1 cellular context compared by ENCODE assay signal in genomic region chr12:56189336-56189917, GRCh38.
TF ChIP-seq lines count a peak whose summit lies in the region.

Gene SMARCC2, minus strand, starts transcription at chr12:56189483. Its CDS starts 22 bp downstream, at chr12:56189461.

TF ChIP-seq in HepG2, 621 proteins besides CTCF, POLR2A, EP300 and RAD21 (continued from another document and continues in another):
- no peak for TF ChIP-seq FOXA1 (IDR thresholded peaks at IDR 0.05)
- TF ChIP-seq FOXA1 (CRISPR knock-in tag; IDR thresholded peaks at IDR 0.05): no peak
- TF ChIP-seq KLF9 (CRISPR knock-in tag; IDR thresholded peaks at IDR 0.05; ENCODE audit: low read depth): no peak
- TF ChIP-seq ZSCAN22 (CRISPR knock-in tag; IDR thresholded peaks at IDR 0.05): no peak
- no peak for TF ChIP-seq SYNCRIP (IDR thresholded peaks at IDR 0.05; ENCODE audit: insufficient read depth, low read depth, low read length)
- TF ChIP-seq SUZ12 (IDR thresholded peaks at IDR 0.05; ENCODE audit: low read depth, low read length): no peak
- no peak for TF ChIP-seq DRAP1 (CRISPR knock-in tag; IDR thresholded peaks at IDR 0.05)
- peak; percentile 16; the same call in 1 of the 2 replicates for TF ChIP-seq PHF8 (CRISPR knock-in tag; IDR thresholded peaks at IDR 0.05)
- no peak for TF ChIP-seq MAF1 (CRISPR knock-in tag; IDR thresholded peaks at IDR 0.05; ENCODE audit: borderline replicate concordance)
- TF ChIP-seq AKAP8 (CRISPR knock-in tag; IDR thresholded peaks at IDR 0.05): no peak
- no peak for TF ChIP-seq ZNF407 (CRISPR knock-in tag; IDR thresholded peaks at IDR 0.05; ENCODE audit: not compliant biosample characterization)
- TF ChIP-seq TGIF2 (CRISPR knock-in tag; IDR thresholded peaks at IDR 0.05): no peak
- TF ChIP-seq BRCA1 (CRISPR knock-in tag; IDR thresholded peaks at IDR 0.05): no peak
- TF ChIP-seq ZMAT3 (CRISPR knock-in tag; conservative IDR thresholded peaks at IDR 0.05): 0 out of 2 replicates have a peak, but pooled peaks have one; percentile 21
- TF ChIP-seq PRDM4 (CRISPR knock-in tag; IDR thresholded peaks at IDR 0.05; ENCODE audit: borderline replicate concordance): no peak
- no peak for TF ChIP-seq HNRNPLL (IDR thresholded peaks at IDR 0.05; ENCODE audit: low read depth, low read length, poor library complexity, severe bottlenecking)
- TF ChIP-seq MIXL1 (CRISPR knock-in tag; IDR thresholded peaks at IDR 0.05): no peak
- TF ChIP-seq KLF16 (CRISPR knock-in tag; IDR thresholded peaks at IDR 0.05): no peak
- no peak for TF ChIP-seq ZNF501 (CRISPR knock-in tag; IDR thresholded peaks at IDR 0.05)
- no peak for TF ChIP-seq SNAPC5 (CRISPR knock-in tag; IDR thresholded peaks at IDR 0.05; ENCODE audit: borderline replicate concordance)
- TF ChIP-seq ZNF160 (CRISPR knock-in tag; IDR thresholded peaks at IDR 0.05): peak; percentile 56; the same call in 1 of the 2 replicates
- no peak for TF ChIP-seq NFIB (CRISPR knock-in tag; IDR thresholded peaks at IDR 0.05; ENCODE audit: borderline replicate concordance)
- no peak for TF ChIP-seq PHF5A (CRISPR knock-in tag; IDR thresholded peaks at IDR 0.05; ENCODE audit: low read depth, unreplicated experiment)
- peak; percentile 60; the same call in 1 of the 2 replicates for TF ChIP-seq ZFY (CRISPR knock-in tag; IDR thresholded peaks at IDR 0.05)
- TF ChIP-seq PATZ1 (CRISPR knock-in tag; IDR thresholded peaks at IDR 0.05): no peak
- 0 out of 2 replicates have a peak, but pooled peaks have one; percentile 11 for TF ChIP-seq FOXA3 (CRISPR knock-in tag; IDR thresholded peaks at IDR 0.05)
- TF ChIP-seq ZNF781 (CRISPR knock-in tag; IDR thresholded peaks at IDR 0.05; ENCODE audit: borderline replicate concordance, not compliant biosample characterization): no peak
- TF ChIP-seq MXI1 (IDR thresholded peaks at IDR 0.05; ENCODE audit: borderline replicate concordance, low read depth, low read length): peak; percentile 62; the same call in 1 of the 3 replicates
- TF ChIP-seq DDIT3 (CRISPR knock-in tag; IDR thresholded peaks at IDR 0.05): no peak
- no peak for TF ChIP-seq TMF1 (CRISPR knock-in tag; IDR thresholded peaks at IDR 0.05; ENCODE audit: low read depth)
- TF ChIP-seq DBP (CRISPR knock-in tag; IDR thresholded peaks at IDR 0.05; ENCODE audit: not compliant biosample characterization): no peak
- no peak for TF ChIP-seq SRF (IDR thresholded peaks at IDR 0.05; ENCODE audit: low read depth, low read length)
- no peak for TF ChIP-seq ZNF704 (CRISPR knock-in tag; IDR thresholded peaks at IDR 0.05; ENCODE audit: borderline replicate concordance)
- TF ChIP-seq ZIK1 (CRISPR knock-in tag; IDR thresholded peaks at IDR 0.05; ENCODE audit: borderline replicate concordance, low read depth): no peak
- no peak for TF ChIP-seq ZNF17 (CRISPR knock-in tag; IDR thresholded peaks at IDR 0.05)
- TF ChIP-seq POLR2G (IDR thresholded peaks at IDR 0.05; ENCODE audit: low read depth, low read length): no peak; the same call in 1 of the 2 replicates
- TF ChIP-seq ZNF775 (CRISPR knock-in tag; IDR thresholded peaks at IDR 0.05; ENCODE audit: borderline replicate concordance): no peak
- no peak for TF ChIP-seq ZFP82 (CRISPR knock-in tag; IDR thresholded peaks at IDR 0.05; ENCODE audit: borderline replicate concordance)
- no peak for TF ChIP-seq SNAI1 (CRISPR knock-in tag; IDR thresholded peaks at IDR 0.05; ENCODE audit: borderline replicate concordance)
- TF ChIP-seq SNRNP70 (IDR thresholded peaks at IDR 0.05; ENCODE audit: low read depth, low read length): no peak
- TF ChIP-seq ZNF121 (CRISPR knock-in tag; IDR thresholded peaks at IDR 0.05): no peak
- no peak for TF ChIP-seq CSRNP1 (CRISPR knock-in tag; IDR thresholded peaks at IDR 0.05)
- no peak; the same call in 1 of the 2 replicates for TF ChIP-seq ZNF652 (CRISPR knock-in tag; IDR thresholded peaks at IDR 0.05; ENCODE audit: borderline replicate concordance, low read depth)
- 0 out of 2 replicates have a peak, but pooled peaks have one; percentile 17 for TF ChIP-seq DZIP1 (CRISPR knock-in tag; IDR thresholded peaks at IDR 0.05)
- peak; percentile 42; the same call in 1 of the 2 replicates for TF ChIP-seq MYC (CRISPR knock-in tag; IDR thresholded peaks at IDR 0.05; ENCODE audit: borderline replicate concordance)
